15 cellular contexts compared by ENCODE assay signal in the genomic region with DNA sequence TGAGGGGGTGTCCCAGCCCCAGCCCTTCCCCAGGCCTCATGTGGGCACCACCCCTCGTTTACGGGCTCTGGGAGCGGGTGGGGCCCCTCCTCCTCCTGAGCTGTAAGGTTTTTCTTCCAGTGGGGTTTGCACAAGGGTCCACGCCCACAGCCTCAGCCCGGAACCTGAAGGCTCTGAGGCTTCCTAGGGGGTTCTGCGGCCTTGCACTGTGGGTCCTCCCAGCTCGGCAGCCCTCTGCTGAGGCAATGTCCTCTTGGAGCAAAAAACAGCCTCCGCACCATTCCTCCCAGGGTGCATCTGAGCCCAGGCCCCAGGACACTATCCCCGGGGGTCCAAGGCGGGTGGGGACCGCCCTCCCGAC. TPM values are rescaled to one million over a fixed set of nuclear protein-coding genes. Genes with fewer than 3 reads are reported as not detected.
A peak's percentile ranks its signal among the peaks of the same experiment; 100 is the strongest.
DNase-seq lines count a peak whose midpoint lies in the region; ATAC-seq and TF ChIP-seq lines count a peak whose summit lies in the region.
"Had no signal": no experiment of that assay in that cellular context is flagged by ENCODE, and none has a peak within 500 bp of the region (broad histone marks: within the 10 kb centered on the region; RNA-seq: fewer than 3 reads in every experiment).

No MANE protein-coding gene starts in this region.

- H3K9ac ChIP-seq in Karpas-422 (ENCODE audit: low read length) = no peak overlapping the region

- intact Hi-C loops in activated CD4-positive, alpha-beta T cell treated with anti-CD3 and anti-CD28 coated beads, Interleukin-2, amount 10 ng/mL, durations not matched to agents 24 days and 14 days (cut with micrococcal nuclease) = no loop called here
- intact Hi-C loops in left lung (cut with DNase I) = no loop called here
- intact Hi-C loops in sciatic nerve (cut with DNase I) = no loop called here
- intact Hi-C loops in A673 (cut with micrococcal nuclease; ENCODE audit: unreplicated experiment) = no loop called here

- no peaks in the 10 kb centered on the region for H4K20me1 ChIP-seq in Karpas-422 (ENCODE audit: insufficient read depth, low read depth, low read length)

- H3K4me1 Mint-ChIP-seq in activated CD4-positive, alpha-beta T cell treated with anti-CD3 and anti-CD28 coated beads, Interleukin-2, amount 10 ng/mL, durations not matched to agents 24 days and 14 days = no peaks in the 10 kb centered on the region
- H3K4me1 Mint-ChIP-seq in activated CD4-positive, alpha-beta T cell treated with anti-CD3 and anti-CD28 coated beads, Interleukin-2, amount 10 ng/mL, durations not matched to agents 7 days and 5 days = no peaks in the 10 kb centered on the region
- H3K4me1 Mint-ChIP-seq: H9 had no signal

- CTCF ChIA-PET in activated CD4-positive, alpha-beta T cell treated with anti-CD3 and anti-CD28 coated beads, Interleukin-2, amount 10 ng/mL, durations not matched to agents 7 days and 5 days (lab: Charles Lee) = no interaction called here
- CTCF ChIA-PET in A673 (lab: Charles Lee) = no interaction called here

- BruUV-seq in A673 (replicated peaks; lab: Mats Ljungman, UMichigan) = no TSS peak

- DNase-seq in activated CD4-positive, alpha-beta T cell treated with anti-CD3 and anti-CD28 coated beads, Interleukin-2, amount 10 ng/mL, durations not matched to agents 24 days and 14 days = peak; percentile 15
- no peak for DNase-seq in activated CD4-positive, alpha-beta T cell treated with anti-CD3 and anti-CD28 coated beads, Interleukin-2, amount 10 ng/mL, durations not matched to agents 7 days and 5 days
- DNase-seq in Karpas-422 (peak; percentile 21), left lung (peak; percentile 15 to 22), sciatic nerve (ENCODE audit: low spot score) (peak; percentile 26), NCI-H187 (lab: John Stamatoyannopoulos, UW) (no peak), A673 (ENCODE audit: low spot score) (no peak)
- DNase-seq in NK-92 treated with Interleukin-12 subunit alpha and Interleukin-12 subunit beta, amount 100 ng/mL, for 24 hours (lab: John Stamatoyannopoulos, UW) = no peak
- DNase-seq: C1 segment of cervical spinal cord, H9, NCI-H1048, NCI-H146, NCI-H2227 treated with DMSO at 0.1 percent for 48 hours, NCI-H526 had no signal

- H3K36me3 ChIP-seq in Karpas-422 (ENCODE audit: insufficient read depth, low read length) (no peaks in the 10 kb centered on the region), left lung (no peaks in the 10 kb centered on the region), A673 (ENCODE audit: insufficient read depth, low read length, poor library complexity, severe bottlenecking) (no peaks in the 10 kb centered on the region)

- H3K27me3 ChIP-seq in Karpas-422 (ENCODE audit: low read length) (no peaks in the 10 kb centered on the region), left lung (no peaks in the 10 kb centered on the region), A673 (replicated peaks; ENCODE audit: insufficient read depth, low read depth, low read length, poor library complexity) (no peaks in the 10 kb centered on the region)

- no peaks in the 10 kb centered on the region for H3K9me2 ChIP-seq in Karpas-422 (replicated peaks; ENCODE audit: insufficient read depth, low read length)

- ATAC-seq in left lung (no peak), sciatic nerve (no peak)
- ATAC-seq: GM12878 had no signal

- H3K27ac ChIP-seq in Karpas-422 (ENCODE audit: low read length) = no peak overlapping the region
- H3K27ac ChIP-seq in left lung = no peak overlapping the region
- no peak overlapping the region for H3K27ac ChIP-seq in A673 (ENCODE audit: low read depth, low read length, poor library complexity, severe bottlenecking)

- no peak overlapping the region for H3K4me3 ChIP-seq in Karpas-422 (ENCODE audit: low read length)
- H3K4me3 ChIP-seq in left lung = no peak overlapping the region
- no peak overlapping the region for H3K4me3 ChIP-seq in A673 (ENCODE audit: low read depth, low read length, poor library complexity, severe bottlenecking)
- H3K4me3 ChIP-seq: GM12878 had no signal

- no peaks in the 10 kb centered on the region for H3K79me2 ChIP-seq in Karpas-422 (ENCODE audit: low read length)

- no peak overlapping the region for H3K27ac Mint-ChIP-seq in activated CD4-positive, alpha-beta T cell treated with anti-CD3 and anti-CD28 coated beads, Interleukin-2, amount 10 ng/mL, durations not matched to agents 24 days and 14 days
- no peak overlapping the region for H3K27ac Mint-ChIP-seq in activated CD4-positive, alpha-beta T cell treated with anti-CD3 and anti-CD28 coated beads, Interleukin-2, amount 10 ng/mL, durations not matched to agents 7 days and 5 days
- H3K27ac Mint-ChIP-seq: H9 had no signal

- H3K36me3 Mint-ChIP-seq in activated CD4-positive, alpha-beta T cell treated with anti-CD3 and anti-CD28 coated beads, Interleukin-2, amount 10 ng/mL, durations not matched to agents 24 days and 14 days (ENCODE audit: low read depth) = no peaks in the 10 kb centered on the region
- no peaks in the 10 kb centered on the region for H3K36me3 Mint-ChIP-seq in activated CD4-positive, alpha-beta T cell treated with anti-CD3 and anti-CD28 coated beads, Interleukin-2, amount 10 ng/mL, durations not matched to agents 7 days and 5 days (ENCODE audit: low read depth)

- TF ChIP-seq CTCF in left lung (IDR thresholded peaks at IDR 0.05) = no peak
- TF ChIP-seq CTCF in A673 (conservative IDR thresholded peaks at IDR 0.05; ENCODE audit: low read depth, low read length) = no peak

- no peak overlapping the region for H3K4me2 ChIP-seq in Karpas-422 (ENCODE audit: low read depth, low read length, poor library complexity, severe bottlenecking)

- POLR2A ChIA-PET in activated CD4-positive, alpha-beta T cell treated with anti-CD3 and anti-CD28 coated beads, Interleukin-2, amount 10 ng/mL, durations not matched to agents 7 days and 5 days (lab: Charles Lee) = no interaction called here
- POLR2A ChIA-PET in A673 (lab: Charles Lee; ENCODE audit: low non-redundant PET) = no interaction called here

- no peaks in the 10 kb centered on the region for H3K27me3 Mint-ChIP-seq in activated CD4-positive, alpha-beta T cell treated with anti-CD3 and anti-CD28 coated beads, Interleukin-2, amount 10 ng/mL, durations not matched to agents 24 days and 14 days
- H3K27me3 Mint-ChIP-seq in activated CD4-positive, alpha-beta T cell treated with anti-CD3 and anti-CD28 coated beads, Interleukin-2, amount 10 ng/mL, durations not matched to agents 7 days and 5 days = no peaks in the 10 kb centered on the region

- H3K4me1 ChIP-seq in Karpas-422 (ENCODE audit: low read length) (no peaks in the 10 kb centered on the region), left lung (no peaks in the 10 kb centered on the region), A673 (ENCODE audit: insufficient read depth, low read length, poor library complexity, severe bottlenecking) (no peaks in the 10 kb centered on the region)

- H3K9me3 ChIP-seq in Karpas-422 (ENCODE audit: low read length) (no peaks in the 10 kb centered on the region), left lung (no peaks in the 10 kb centered on the region), A673 (ENCODE audit: low read depth, low read length, poor library complexity, severe bottlenecking) (no peaks in the 10 kb centered on the region)

- H2AFZ ChIP-seq in Karpas-422 (ENCODE audit: low read length) = no peak overlapping the region

- no peaks in the 10 kb centered on the region for H3K9me3 Mint-ChIP-seq in activated CD4-positive, alpha-beta T cell treated with anti-CD3 and anti-CD28 coated beads, Interleukin-2, amount 10 ng/mL, durations not matched to agents 24 days and 14 days
- no peaks in the 10 kb centered on the region for H3K9me3 Mint-ChIP-seq in activated CD4-positive, alpha-beta T cell treated with anti-CD3 and anti-CD28 coated beads, Interleukin-2, amount 10 ng/mL, durations not matched to agents 7 days and 5 days
- H3K9me3 Mint-ChIP-seq: H9 had no signal

- H3K4me3 Mint-ChIP-seq in activated CD4-positive, alpha-beta T cell treated with anti-CD3 and anti-CD28 coated beads, Interleukin-2, amount 10 ng/mL, durations not matched to agents 24 days and 14 days = no peak overlapping the region
- H3K4me3 Mint-ChIP-seq in activated CD4-positive, alpha-beta T cell treated with anti-CD3 and anti-CD28 coated beads, Interleukin-2, amount 10 ng/mL, durations not matched to agents 7 days and 5 days = no peak overlapping the region
- H3K4me3 Mint-ChIP-seq: H9 had no signal

RNA-seq across cellular contexts. Expression of gene H19, which starts 14.1 kb away (rescaled TPM):
- not detected in 2 replicates for total RNA-seq in activated CD4-positive, alpha-beta T cell treated with anti-CD3 and anti-CD28 coated beads, Interleukin-2, amount 10 ng/mL, durations not matched to agents 24 days and 14 days
- total RNA-seq in activated CD4-positive, alpha-beta T cell treated with anti-CD3 and anti-CD28 coated beads, Interleukin-2, amount 10 ng/mL, durations not matched to agents 7 days and 5 days = not detected
- total RNA-seq in Karpas-422 (2014; rRNA removed; shearing (Covaris generic); ENCODE audit: low replicate concordance) = 59.7 and 65.5 TPM in 2 replicates
- total RNA-seq in left lung (100 to 1,000 TPM; 119 to 193 TPM), sciatic nerve (1,096 TPM), A673 (2021) (not detected in 2 replicates)

RNA-seq across cellular contexts. Expression of gene MRPL23, which starts 36.4 kb away (rescaled TPM):
- 77.1 and 78.1 TPM in 2 replicates for total RNA-seq in activated CD4-positive, alpha-beta T cell treated with anti-CD3 and anti-CD28 coated beads, Interleukin-2, amount 10 ng/mL, durations not matched to agents 24 days and 14 days
- total RNA-seq in activated CD4-positive, alpha-beta T cell treated with anti-CD3 and anti-CD28 coated beads, Interleukin-2, amount 10 ng/mL, durations not matched to agents 7 days and 5 days = 100 to 1,000 TPM in 1 of 2 experiments, 10 to 100 TPM in 1; 77.5 to 106 TPM
- total RNA-seq in Karpas-422 (2014; rRNA removed; shearing (Covaris generic); ENCODE audit: low replicate concordance) = 76.2 and 192 TPM in 2 replicates
- total RNA-seq in left lung (10 to 100 TPM; 62.2 to 71.6 TPM), sciatic nerve (39.5 TPM), A673 (2021) (83.8 and 92.4 TPM in 2 replicates)

Comparison
In these comparisons a context has a peak if more than half of its experiments do, and no peak if none do; other contexts are left out.
1. DNase-seq: peak in activated CD4-positive, alpha-beta T cell treated with anti-CD3 and anti-CD28 coated beads, Interleukin-2, amount 10 ng/mL, durations not matched to agents 24 days and 14 days (single experiment), Karpas-422 (single experiment), left lung (2 of 2) and sciatic nerve (single experiment); none in activated CD4-positive, alpha-beta T cell treated with anti-CD3 and anti-CD28 coated beads, Interleukin-2, amount 10 ng/mL, durations not matched to agents 7 days and 5 days (single experiment), NCI-H187 (0 of 2), A673 (single experiment) and NK-92 treated with Interleukin-12 subunit alpha and Interleukin-12 subunit beta, amount 100 ng/mL, for 24 hours (single experiment).
2. RNA of gene H19, which starts 14.1 kb away (total RNA-seq): 1,096 TPM in sciatic nerve (single experiment), 119 to 193 TPM in left lung and 59.7 to 65.5 TPM in Karpas-422; not detected in activated CD4-positive, alpha-beta T cell treated with anti-CD3 and anti-CD28 coated beads, Interleukin-2, amount 10 ng/mL, durations not matched to agents 24 days and 14 days, not detected in activated CD4-positive, alpha-beta T cell treated with anti-CD3 and anti-CD28 coated beads, Interleukin-2, amount 10 ng/mL, durations not matched to agents 7 days and 5 days and not detected in A673; every median in the first group is over 10 times any median in the second.